ENCODE assay signal across 19 cellular contexts in the genomic region with DNA sequence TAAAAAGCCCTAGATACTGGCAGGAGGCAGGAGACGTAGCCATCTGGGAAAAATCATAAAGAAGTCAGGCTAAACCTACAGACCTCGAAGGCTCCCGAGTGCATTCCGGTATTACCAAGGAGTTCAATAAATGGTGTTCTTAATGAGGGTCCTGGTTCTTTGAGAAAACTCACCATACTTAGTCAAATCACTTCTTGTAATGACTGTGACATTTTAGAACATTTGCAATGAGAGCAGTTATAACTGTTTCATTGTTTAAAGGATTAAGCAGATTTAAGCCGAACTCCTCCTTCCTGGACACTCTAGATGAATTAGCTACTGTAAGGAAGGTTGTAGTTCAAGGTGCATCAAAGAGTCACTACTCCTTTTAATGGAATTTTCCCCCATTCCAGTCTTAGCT.
"Had no signal": no experiment of that assay in that cellular context is flagged by ENCODE, and none has a peak within 500 bp of the region (broad histone marks: within the 10 kb centered on the region; RNA-seq: fewer than 3 reads in every experiment).

No MANE protein-coding gene starts in this region.

- H3K4me1 Mint-ChIP-seq: activated B cell treated with CpG ODN at 0.5 μM for 24 hours; activated CD4-positive, alpha-beta T cell treated with anti-CD3 and anti-CD28 coated beads for 36 hours; stimulated activated naive CD8-positive, alpha-beta T cell treated with anti-CD3 and anti-CD28 coated beads, Interleukin-15, amount 100 ng/mL, for 72 hours had no signal

- H3K27ac Mint-ChIP-seq: activated B cell treated with CpG ODN at 0.5 μM for 24 hours; activated CD4-positive, alpha-beta T cell treated with anti-CD3 and anti-CD28 coated beads for 36 hours; activated naive CD8-positive, alpha-beta T cell; activated T-cell treated with anti-CD3 and anti-CD28 coated beads, Interleukin-2, amount 50 U/mL, for 24 hours; activated T-helper 2 cell treated with anti-CD3 and anti-CD28 coated beads, Interferon-gamma antibody, Interleukin-2, Interleukin-4, amounts not matched to agents 10 μg/mL and 5 μg/mL and 100 μg/mL, durations not matched to agents 14 hours and 24 hours and 36 hours; naive thymus-derived CD8-positive, alpha-beta T cell; stimulated activated effector memory CD8-positive, alpha-beta T cell treated with anti-CD3 and anti-CD28 coated beads, Interleukin-12 subunit alpha, Interleukin-12 subunit beta, amount 100 ng/mL, for 72 hours; stimulated activated naive CD8-positive, alpha-beta T cell treated with anti-CD3 and anti-CD28 coated beads, Interleukin-15, amount 100 ng/mL, for 72 hours had no signal

- H3K36me3 Mint-ChIP-seq: activated naive CD8-positive, alpha-beta T cell; naive thymus-derived CD8-positive, alpha-beta T cell; stimulated activated effector memory CD8-positive, alpha-beta T cell treated with anti-CD3 and anti-CD28 coated beads, Interleukin-12 subunit alpha, Interleukin-12 subunit beta, amount 100 ng/mL, for 72 hours had no signal

- H3K9me3 Mint-ChIP-seq: activated B cell treated with CpG ODN at 0.5 μM for 24 hours; activated T-cell treated with anti-CD3 and anti-CD28 coated beads, Interleukin-2, amount 50 U/mL, for 24 hours; activated T-helper 2 cell treated with anti-CD3 and anti-CD28 coated beads, Interferon-gamma antibody, Interleukin-2, Interleukin-4, amounts not matched to agents 10 μg/mL and 5 μg/mL and 100 μg/mL, durations not matched to agents 14 hours and 24 hours and 36 hours; naive thymus-derived CD8-positive, alpha-beta T cell; stimulated activated effector memory CD8-positive, alpha-beta T cell treated with anti-CD3 and anti-CD28 coated beads, Interleukin-12 subunit alpha, Interleukin-12 subunit beta, amount 100 ng/mL, for 72 hours; stimulated activated naive CD8-positive, alpha-beta T cell treated with anti-CD3 and anti-CD28 coated beads, Interleukin-15, amount 100 ng/mL, for 72 hours had no signal

- DNase-seq: activated B cell treated with CpG ODN at 0.5 μM for 24 hours; activated CD4-positive, alpha-beta T cell treated with anti-CD3 and anti-CD28 coated beads for 36 hours; activated CD4-positive, alpha-beta T cell treated with anti-CD3 and anti-CD28 coated beads, Interleukin-2, amount 50 U/mL, for 4 hours; activated CD8-positive, alpha-beta memory T cell treated with anti-CD3 and anti-CD28 coated beads for 24 hours; activated CD8-positive, alpha-beta memory T cell treated with anti-CD3 and anti-CD28 coated beads, Interleukin-2, amount 50 U/mL, for 4 hours; activated naive CD4-positive, alpha-beta T cell; activated T-cell treated with anti-CD3 and anti-CD28 coated beads, Interleukin-2, amount 50 U/mL, for 24 hours; amniotic stem cell; kidney; lower lobe of right lung; naive thymus-derived CD8-positive, alpha-beta T cell; ovary; right lobe of liver; stimulated activated CD4-positive, alpha-beta T cell treated with anti-CD3 and anti-CD28 coated beads, Interleukin-2, amount 100 ng/mL, for 24 hours; stimulated activated naive CD8-positive, alpha-beta T cell treated with anti-CD3 and anti-CD28 coated beads, Interleukin-15, amount 100 ng/mL, for 72 hours; T1000 had no signal

- H3K27me3 Mint-ChIP-seq: activated B cell treated with CpG ODN at 0.5 μM for 24 hours had no signal

- H3K4me3 Mint-ChIP-seq: activated B cell treated with CpG ODN at 0.5 μM for 24 hours; activated CD4-positive, alpha-beta T cell treated with anti-CD3 and anti-CD28 coated beads for 36 hours; activated naive CD8-positive, alpha-beta T cell; activated T-cell treated with anti-CD3 and anti-CD28 coated beads, Interleukin-2, amount 50 U/mL, for 24 hours; naive thymus-derived CD8-positive, alpha-beta T cell; stimulated activated effector memory CD8-positive, alpha-beta T cell treated with anti-CD3 and anti-CD28 coated beads, Interleukin-12 subunit alpha, Interleukin-12 subunit beta, amount 100 ng/mL, for 72 hours; stimulated activated naive CD8-positive, alpha-beta T cell treated with anti-CD3 and anti-CD28 coated beads, Interleukin-15, amount 100 ng/mL, for 72 hours had no signal
